17 cellular contexts compared by ENCODE assay signal in the genomic region with DNA sequence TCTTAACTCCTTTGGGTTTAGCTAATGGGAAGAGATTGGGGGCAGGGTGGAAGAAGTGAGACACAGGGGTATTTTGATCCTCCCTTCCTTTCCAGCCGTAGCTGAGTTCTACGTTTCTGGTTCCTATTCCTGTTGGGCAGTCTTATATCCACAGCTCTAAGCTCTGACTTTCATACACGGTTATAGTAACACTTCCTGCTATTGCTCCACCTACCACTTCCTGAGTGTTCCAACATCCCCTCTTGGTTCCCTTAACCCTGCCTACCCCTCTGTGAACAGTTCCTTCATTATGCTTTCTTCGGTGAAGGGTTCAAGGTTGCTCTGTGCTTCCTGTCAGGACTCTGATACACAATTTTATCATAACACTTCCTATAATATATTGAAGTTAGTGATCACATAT.
"Had no signal": no experiment of that assay in that cellular context is flagged by ENCODE, and none has a peak within 500 bp of the region (broad histone marks: within the 10 kb centered on the region; RNA-seq: fewer than 3 reads in every experiment).

No MANE protein-coding gene starts in this region.

- H3K9me3 ChIP-seq: ascending aorta, esophagus muscularis mucosa, mucosa of descending colon, sigmoid colon, suprapubic skin, upper lobe of left lung had no signal

- H3K9me3 Mint-ChIP-seq: activated CD4-positive, alpha-beta memory T cell treated with anti-CD3 and anti-CD28 coated beads, Interleukin-2, amount 10 ng/mL, durations not matched to agents 7 days and 5 days; activated naive CD8-positive, alpha-beta T cell treated with anti-CD3 and anti-CD28 coated beads, Interleukin-2, amount 50 U/mL, for 24 hours; naive thymus-derived CD8-positive, alpha-beta T cell had no signal

- DNase-seq: activated CD4-positive, alpha-beta memory T cell treated with anti-CD3 and anti-CD28 coated beads, Interleukin-2, amount 10 ng/mL, durations not matched to agents 7 days and 5 days; activated CD4-positive, alpha-beta T cell treated with anti-CD3 and anti-CD28 coated beads for 36 hours; activated naive CD8-positive, alpha-beta T cell treated with anti-CD3 and anti-CD28 coated beads, Interleukin-2, amount 50 U/mL, for 24 hours; activated T-cell treated with anti-CD3 and anti-CD28 coated beads, Interleukin-2, amount 50 U/mL, for 48 hours; immature natural killer cell; left cardiac atrium; mucosa of descending colon; naive thymus-derived CD8-positive, alpha-beta T cell; occipital lobe; sigmoid colon; stimulated activated CD4-positive, alpha-beta T cell treated with anti-CD3 and anti-CD28 coated beads, Interleukin-2, amount 100 ng/mL, for 24 hours; stimulated activated naive CD4-positive, alpha-beta T cell; upper lobe of left lung had no signal

- ATAC-seq: activated CD4-positive, alpha-beta T cell treated with anti-CD3 and anti-CD28 coated beads for 36 hours; activated naive CD8-positive, alpha-beta T cell treated with anti-CD3 and anti-CD28 coated beads, Interleukin-2, amount 50 U/mL, for 24 hours; left cardiac atrium; mucosa of descending colon; naive thymus-derived CD8-positive, alpha-beta T cell had no signal

- H3K36me3 Mint-ChIP-seq: immature natural killer cell; naive thymus-derived CD8-positive, alpha-beta T cell had no signal

- H3K36me3 ChIP-seq: ascending aorta, esophagus muscularis mucosa, sigmoid colon, suprapubic skin, upper lobe of left lung had no signal

- H3K4me1 ChIP-seq: ascending aorta, esophagus muscularis mucosa, sigmoid colon, suprapubic skin had no signal

- H3K4me1 Mint-ChIP-seq: activated CD4-positive, alpha-beta memory T cell treated with anti-CD3 and anti-CD28 coated beads, Interleukin-2, amount 10 ng/mL, durations not matched to agents 7 days and 5 days; immature natural killer cell had no signal

- H3K4me3 Mint-ChIP-seq: activated CD4-positive, alpha-beta memory T cell treated with anti-CD3 and anti-CD28 coated beads, Interleukin-2, amount 10 ng/mL, durations not matched to agents 7 days and 5 days; activated CD4-positive, alpha-beta T cell treated with anti-CD3 and anti-CD28 coated beads for 36 hours; activated naive CD8-positive, alpha-beta T cell treated with anti-CD3 and anti-CD28 coated beads, Interleukin-2, amount 50 U/mL, for 24 hours; immature natural killer cell; naive thymus-derived CD8-positive, alpha-beta T cell had no signal

- H3K4me3 ChIP-seq: ascending aorta, esophagus muscularis mucosa, mucosa of descending colon, sigmoid colon, suprapubic skin, upper lobe of left lung had no signal

- H3K27ac Mint-ChIP-seq: activated CD4-positive, alpha-beta memory T cell treated with anti-CD3 and anti-CD28 coated beads, Interleukin-2, amount 10 ng/mL, durations not matched to agents 7 days and 5 days; activated CD4-positive, alpha-beta T cell treated with anti-CD3 and anti-CD28 coated beads for 36 hours; activated naive CD8-positive, alpha-beta T cell treated with anti-CD3 and anti-CD28 coated beads, Interleukin-2, amount 50 U/mL, for 24 hours; immature natural killer cell; naive thymus-derived CD8-positive, alpha-beta T cell had no signal

- H3K27ac ChIP-seq: ascending aorta, esophagus muscularis mucosa, sigmoid colon, suprapubic skin, upper lobe of left lung, VCaP had no signal

- H3K27me3 ChIP-seq: ascending aorta, esophagus muscularis mucosa, sigmoid colon, suprapubic skin, upper lobe of left lung had no signal
